18 cellular contexts compared by ENCODE assay signal in the genomic region with DNA sequence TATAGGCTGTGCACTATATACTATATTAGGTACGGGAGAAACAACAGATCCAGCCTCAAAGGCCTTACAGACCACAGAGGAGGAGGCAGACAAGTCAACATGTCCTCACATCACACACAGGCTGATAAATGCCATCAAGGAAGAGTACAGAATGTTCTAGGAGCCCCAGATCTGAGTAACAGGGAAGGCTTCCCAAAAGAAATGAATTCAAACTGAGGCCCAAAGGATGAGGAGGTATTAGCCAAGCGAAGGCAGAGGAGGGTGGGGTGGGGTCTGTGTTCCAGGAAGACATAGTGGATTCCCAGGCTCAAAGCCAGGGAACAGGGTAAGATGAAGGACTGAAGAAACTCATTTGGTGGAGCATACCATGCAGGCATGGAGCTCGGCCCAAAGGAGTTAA. TPM values are rescaled to one million over a fixed set of nuclear protein-coding genes. Genes with fewer than 3 reads are reported as not detected.
"Had no signal": no experiment of that assay in that cellular context is flagged by ENCODE, and none has a peak within 500 bp of the region (broad histone marks: within the 10 kb centered on the region; RNA-seq: fewer than 3 reads in every experiment).

No MANE protein-coding gene starts in this region.

- H3K4me1 ChIP-seq: ascending aorta, lower lobe of right lung, upper lobe of left lung had no signal

- H3K9me3 ChIP-seq: ascending aorta, lower lobe of right lung, ovary, SJSA1, upper lobe of left lung had no signal

- H3K4me3 ChIP-seq: ascending aorta, lower lobe of right lung, ovary, SJSA1, smooth muscle cell, upper lobe of left lung had no signal

- H3K4me2 ChIP-seq: smooth muscle cell had no signal

- DNase-seq: activated CD4-positive, alpha-beta T cell treated with anti-CD3 and anti-CD28 coated beads, Interleukin-2, amount 10 ng/mL, durations not matched to agents 7 days and 5 days; activated CD4-positive, CD25-positive, alpha-beta regulatory T cell; activated CD8-positive, alpha-beta memory T cell treated with anti-CD3 and anti-CD28 coated beads for 24 hours; activated naive CD8-positive, alpha-beta T cell treated with anti-CD3 and anti-CD28 coated beads for 36 hours; erythroblast; immature natural killer cell; lower lobe of right lung; ovary; stimulated activated CD4-positive, alpha-beta T cell treated with anti-CD3 and anti-CD28 coated beads, Interleukin-4, amount 100 ng/mL, for 4 hours; stimulated activated naive CD8-positive, alpha-beta T cell treated with anti-CD3 and anti-CD28 coated beads, Interleukin-15, Interleukin-2, amounts not matched to agents 100 U/mL and 50 U/mL, for 24 hours; SW 1271; upper lobe of left lung had no signal

- H3K27ac ChIP-seq: ascending aorta, lower lobe of right lung, ovary, SJSA1, upper lobe of left lung had no signal

- H3K36me3 ChIP-seq: ascending aorta, lower lobe of right lung, ovary, SJSA1, upper lobe of left lung had no signal

- ATAC-seq: lower lobe of right lung; stimulated activated naive CD8-positive, alpha-beta T cell treated with anti-CD3 and anti-CD28 coated beads, Interleukin-15, Interleukin-2, amounts not matched to agents 100 U/mL and 50 U/mL, for 24 hours had no signal

- H3K27me3 ChIP-seq: ascending aorta, ovary, SJSA1, upper lobe of left lung had no signal

RNA-seq across cellular contexts. Expression of gene RXFP2, which starts 55.1 kb away (rescaled TPM):
- total RNA-seq: activated CD4-positive, alpha-beta T cell treated with anti-CD3 and anti-CD28 coated beads, Interleukin-2, amount 10 ng/mL, durations not matched to agents 7 days and 5 days; activated naive CD8-positive, alpha-beta T cell treated with anti-CD3 and anti-CD28 coated beads for 36 hours; ascending aorta; bronchial epithelial cell; lower lobe of right lung; neural crest cell; smooth muscle cell; T-helper 2 cell treated with Interferon-gamma antibody and Interleukin-4, amounts not matched to agents 100 ng/mL and 5 ng/mL, for 36 hours; upper lobe of left lung had no signal
- polyA plus RNA-seq: immature natural killer cell, smooth muscle cell had no signal
